Comparison of ENCODE assay signal across 10 cellular contexts in genomic region chr9:88835038-88835466, GRCh38.
DNase-seq lines count a peak whose midpoint lies in the region; ATAC-seq and TF ChIP-seq lines count a peak whose summit lies in the region.
"Had no signal": no experiment of that assay in that cellular context is flagged by ENCODE, and none has a peak within 500 bp of the region (broad histone marks: within the 10 kb centered on the region; RNA-seq: fewer than 3 reads in every experiment).

No MANE protein-coding gene starts in this region.

- H3K18ac ChIP-seq in IMR-90 (ENCODE audit: low read depth, low read length) = peak overlapping the region; percentile 82; the same call in 1 of the 2 replicates
- H3K18ac ChIP-seq in mesendoderm (ENCODE audit: low read length) = no peak overlapping the region

- POLR2A ChIA-PET in IMR-90 (lab: Charles Lee; ENCODE audit: unreplicated experiment) = no interaction called here

- H3K79me1 ChIP-seq in IMR-90 (ENCODE audit: low read depth in 1 of 2, low read length in 2 of 2) = no peaks in the 10 kb centered on the region
- no peaks in the 10 kb centered on the region for H3K79me1 ChIP-seq in mesendoderm (ENCODE audit: low read length)

- H2BK120ac ChIP-seq in IMR-90 (ENCODE audit: low read depth, low read length) = no peak overlapping the region
- no peak overlapping the region for H2BK120ac ChIP-seq in mesendoderm (ENCODE audit: low read depth, low read length)

- no peak overlapping the region for H2BK15ac ChIP-seq in IMR-90 (ENCODE audit: low read depth, low read length)
- H2BK15ac ChIP-seq in mesendoderm (replicated peaks; ENCODE audit: low read depth) = no peak overlapping the region

- H4K20me1 ChIP-seq in IMR-90 (ENCODE audit: insufficient read depth, low read length) = no peaks in the 10 kb centered on the region

- WGBS in IMR-90 (ENCODE audit: extremely low coverage in 2 of 2, insufficient read length in 1 of 2), 2 experiments = no CpG with 5 or more reads among the region's 1 CpG
- 75 to 80% methylated on average over 1 of the region's 1 CpG for WGBS in lower leg skin, 2 donors
- WGBS in mesendoderm (ENCODE audit: extremely low coverage, insufficient coverage, low lambda C conversion rate) = no CpG with 5 or more reads among the region's 1 CpG

- H3K4me2 ChIP-seq in IMR-90 (ENCODE audit: low read depth, low read length) (peak overlapping the region; percentile 84), mesendoderm (ENCODE audit: low read length) (no peak overlapping the region)

- H3K14ac ChIP-seq in IMR-90 (replicated peaks; ENCODE audit: low read depth, low read length) = no peak overlapping the region

- H4K5ac ChIP-seq in IMR-90 (ENCODE audit: low read depth, low read length) (no peak overlapping the region), mesendoderm (ENCODE audit: low read length) (no peak overlapping the region)

- DNase-seq in IMR-90 = peak; percentile 79
- peak; percentile 85 for DNase-seq in astrocyte of the spinal cord (ENCODE audit: low read depth, low spot score)
- DNase-seq in lower leg skin (ENCODE audit: low spot score in 2 of 2) = no peak
- no peak for DNase-seq in mesendoderm
- no peak for DNase-seq in vagina (ENCODE audit: extremely low spot score in 2 of 2)
- DNase-seq: kidney, T1000 had no signal

- H3K79me2 ChIP-seq in ACC112 (ENCODE audit: control insufficient read depth, insufficient read depth, low read length, unreplicated experiment) = no peaks in the 10 kb centered on the region
- H3K79me2 ChIP-seq in mesendoderm (ENCODE audit: control insufficient read depth, insufficient read depth, low read length) = no peaks in the 10 kb centered on the region

- H3K9ac ChIP-seq in IMR-90 (ENCODE audit: low read depth, low read length) (no peak overlapping the region), mesendoderm (ENCODE audit: low read length) (no peak overlapping the region)

- H4K8ac ChIP-seq in IMR-90 (ENCODE audit: low read depth in 2 of 2, low read length in 2 of 2) (no peak overlapping the region), mesendoderm (ENCODE audit: low read depth, low read length) (no peak overlapping the region)

- no peak overlapping the region for H3K4ac ChIP-seq in IMR-90 (ENCODE audit: low read depth, low read length)
- no peak overlapping the region for H3K4ac ChIP-seq in mesendoderm (ENCODE audit: low read depth, low read length)

- in situ Hi-C loops in IMR-90 (cut with MboI; ENCODE audit: low sequenced_read_pairs) (no loop called here), astrocyte of the spinal cord (cut with HindIII; ENCODE audit: low sequenced_read_pairs) (no loop called here)

- no peak overlapping the region for H2AFZ ChIP-seq in ACC112 (ENCODE audit: low read length, unreplicated experiment)
- no peak overlapping the region for H2AFZ ChIP-seq in IMR-90 (replicated peaks; ENCODE audit: low read length, poor library complexity)

- TF ChIP-seq RAD21 in IMR-90 (IDR thresholded peaks at IDR 0.05; ENCODE audit: low read length) = no peak

- H3K27ac ChIP-seq in ACC112 (ENCODE audit: low read depth, low read length) (peak overlapping the region; percentile 17; the same call in 1 of the 2 replicates), IMR-90 (ENCODE audit: insufficient read depth, low read length) (peak overlapping the region; percentile 69; the same call in 1 of the 2 replicates), mesendoderm (ENCODE audit: low read depth, low read length) (no peak overlapping the region), vagina (no peak overlapping the region)

- no peak overlapping the region for H2BK20ac ChIP-seq in IMR-90 (ENCODE audit: low read depth, low read length)

- H3K4me1 ChIP-seq in ACC112 (ENCODE audit: control insufficient read depth, insufficient read depth, low read length, unreplicated experiment) (peaks cover 13% of the 10 kb centered on the region), IMR-90 (ENCODE audit: control insufficient read depth, insufficient read depth, low read length) (peaks cover 5% of the 10 kb centered on the region), mesendoderm (ENCODE audit: control insufficient read depth, low read depth, low read length) (no peaks in the 10 kb centered on the region), vagina (no peaks in the 10 kb centered on the region)

- no peaks in the 10 kb centered on the region for H3K27me3 ChIP-seq in ACC112 (ENCODE audit: insufficient read depth, low read length)
- H3K27me3 ChIP-seq in IMR-90 (ENCODE audit: control insufficient read depth, insufficient read depth, low read length) = no peaks in the 10 kb centered on the region
- H3K27me3 ChIP-seq in mesendoderm (ENCODE audit: insufficient read depth, low read length, poor library complexity) = no peaks in the 10 kb centered on the region
- H3K27me3 ChIP-seq in vagina = no peaks in the 10 kb centered on the region

- CTCF ChIA-PET in IMR-90 (lab: Yijun Ruan, JAX) = no interaction called here

- H3K56ac ChIP-seq in IMR-90 (ENCODE audit: extremely low read depth, insufficient read depth, low read length) (no peak overlapping the region), mesendoderm (ENCODE audit: low read length) (no peak overlapping the region)

- ATAC-seq in GM19463 (IDR thresholded peaks at IDR 0.05; ENCODE audit: unreplicated experiment) (peak; percentile 84), IMR-90 (ENCODE audit: low read depth) (peak; percentile 67), HG02571 (IDR thresholded peaks at IDR 0.05; ENCODE audit: unreplicated experiment) (no peak)

- H3K36me3 ChIP-seq in ACC112 (ENCODE audit: insufficient read depth, low read length) (no peaks in the 10 kb centered on the region), IMR-90 (ENCODE audit: control insufficient read depth, insufficient read depth, low read length) (no peaks in the 10 kb centered on the region), mesendoderm (ENCODE audit: control insufficient read depth, insufficient read depth, low read length) (no peaks in the 10 kb centered on the region), vagina (no peaks in the 10 kb centered on the region)

- H2AK5ac ChIP-seq in IMR-90 (ENCODE audit: low read depth, low read length) = no peak overlapping the region
- no peak overlapping the region for H2AK5ac ChIP-seq in mesendoderm (ENCODE audit: low read length)

- no peak overlapping the region for H4K91ac ChIP-seq in IMR-90 (ENCODE audit: insufficient read depth, low read depth, low read length)

- TF ChIP-seq CTCF in IMR-90 (conservative IDR thresholded peaks at IDR 0.05; ENCODE audit: low read depth, low read length) = no peak
- TF ChIP-seq CTCF in astrocyte of the spinal cord (IDR thresholded peaks at IDR 0.05; ENCODE audit: low read depth, low read length) = no peak
- no peak for TF ChIP-seq CTCF in lower leg skin (IDR thresholded peaks at IDR 0.05)
- no peak for TF ChIP-seq CTCF in vagina (IDR thresholded peaks at IDR 0.05)

- peak overlapping the region; percentile 38 for H2BK5ac ChIP-seq in IMR-90 (ENCODE audit: low read depth, low read length, poor library complexity, severe bottlenecking)
- H2BK5ac ChIP-seq in mesendoderm (ENCODE audit: low read length) = no peak overlapping the region

- intact Hi-C loops in IMR-90 (cut with micrococcal nuclease) (no loop called here), lower leg skin (cut with DNase I; ENCODE audit: low total_unique reads) (no loop called here), vagina (cut with DNase I) (no loop called here)

- H3K9me3 ChIP-seq in IMR-90 (ENCODE audit: control insufficient read depth, insufficient read depth, low read length) (no peaks in the 10 kb centered on the region; the same call in 1 of the 2 replicates), vagina (no peaks in the 10 kb centered on the region)

- no peak for TF ChIP-seq POLR2A in IMR-90 (IDR thresholded peaks at IDR 0.05; ENCODE audit: low read depth, low read length)
- TF ChIP-seq POLR2A in lower leg skin (IDR thresholded peaks at IDR 0.05) = no peak
- TF ChIP-seq POLR2A in vagina (IDR thresholded peaks at IDR 0.05) = no peak

- no peak overlapping the region for H2AK9ac ChIP-seq in IMR-90 (replicated peaks; ENCODE audit: low read depth, low read length, poor library complexity)

- H3K9me1 ChIP-seq in IMR-90 (ENCODE audit: insufficient read depth, low read length) = no peaks in the 10 kb centered on the region

- no peak overlapping the region for H3K23ac ChIP-seq in IMR-90 (ENCODE audit: low read depth, low read length)
- H3K23ac ChIP-seq in mesendoderm (ENCODE audit: low read length) = no peak overlapping the region

- H3K4me3 ChIP-seq in ACC112 (ENCODE audit: low read depth, low read length) (no peak overlapping the region), IMR-90 (ENCODE audit: insufficient read depth, low read depth, low read length) (no peak overlapping the region), astrocyte of the spinal cord (ENCODE audit: low read depth, low read length) (no peak overlapping the region), lower leg skin (ENCODE audit: low read depth, poor library complexity, severe bottlenecking) (no peak overlapping the region), mesendoderm (ENCODE audit: low read length) (no peak overlapping the region), vagina (no peak overlapping the region)

- dilution Hi-C loops in IMR-90 (cut with HindIII; ENCODE audit: low sequenced_read_pairs, unreplicated experiment) = no loop called here

- no TSS peak for BruUV-seq in IMR-90 (replicated peaks; lab: Mats Ljungman, UMichigan)

TF ChIP-seq in IMR-90, 13 proteins besides CTCF, POLR2A, EP300 and RAD21:
- TF ChIP-seq FOS (IDR thresholded peaks at IDR 0.05; ENCODE audit: low read depth, low read length) = 0 out of 2 replicates have a peak, but pooled peaks have one; percentile 1
- TF ChIP-seq MXI1 (IDR thresholded peaks at IDR 0.05; ENCODE audit: borderline replicate concordance, low read depth, low read length) = no peak
- 0 out of 2 replicates have a peak, but pooled peaks have one; percentile 1 for TF ChIP-seq CEBPB (IDR thresholded peaks at IDR 0.05; ENCODE audit: low read depth, low read length)

Comparison
In these comparisons a context has a peak if more than half of its experiments do, and no peak if none do; other contexts are left out.
1. H3K27ac ChIP-seq: peak in ACC112 (single experiment) and IMR-90 (single experiment); none in mesendoderm (single experiment) and vagina (single experiment).
2. DNase-seq: peak in IMR-90 (single experiment) and astrocyte of the spinal cord (single experiment); none in lower leg skin (0 of 2), mesendoderm (single experiment) and vagina (0 of 2).